ENCODE assay signal across 9 cellular contexts in the genomic region with DNA sequence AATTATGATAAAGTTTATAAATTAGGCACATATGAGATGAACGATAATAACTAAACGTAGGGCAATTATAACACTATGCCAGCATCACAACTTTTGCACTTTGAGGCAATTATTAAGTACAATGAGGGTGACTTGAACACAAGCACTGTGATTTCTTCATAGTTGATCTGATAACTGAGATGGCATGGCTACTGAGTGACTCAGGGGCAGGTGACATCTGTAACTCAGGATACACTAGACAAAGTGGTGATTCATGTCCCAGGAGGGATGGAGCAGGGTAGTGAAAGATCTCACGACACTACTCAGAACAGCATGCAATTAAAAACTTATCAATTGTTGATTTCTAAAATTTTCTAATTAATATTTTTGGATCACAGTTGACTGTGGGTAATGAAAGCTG.
DNase-seq lines count a peak whose midpoint lies in the region; ATAC-seq and TF ChIP-seq lines count a peak whose summit lies in the region.
"Had no signal": no experiment of that assay in that cellular context is flagged by ENCODE, and none has a peak within 500 bp of the region (broad histone marks: within the 10 kb centered on the region; RNA-seq: fewer than 3 reads in every experiment).

No MANE protein-coding gene starts in this region.

- peak; percentile 21 for DNase-seq in stimulated activated CD4-positive, alpha-beta T cell treated with anti-CD3 and anti-CD28 coated beads, Interleukin-15, amount 100 ng/mL, for 24 hours
- DNase-seq in stimulated activated CD4-positive, alpha-beta T cell treated with anti-CD3 and anti-CD28 coated beads, Interleukin-2, amount 100 ng/mL, for 48 hours: no peak
- DNase-seq in RPMI7951 (ENCODE audit: low read depth) (peak; percentile 67), fibroblast of villous mesenchyme (ENCODE audit: low read depth) (peak; percentile 21), stromal cell of bone marrow (ENCODE audit: low read depth) (peak; percentile 27), NCI-H1417 treated with DMSO at 0.1 percent for 48 hours (lab: John Stamatoyannopoulos, UW) (no peak), NCI-H2227 treated with DMSO at 0.1 percent for 48 hours (lab: John Stamatoyannopoulos, UW) (no peak)
- DNase-seq: MM.1S had no signal

- no peak overlapping the region for H3K4me3 ChIP-seq in fibroblast of villous mesenchyme (ENCODE audit: low read depth, low read length)

- no peak for ATAC-seq in GM18868 (IDR thresholded peaks at IDR 0.05; ENCODE audit: unreplicated experiment)

- no peak for TF ChIP-seq CTCF in fibroblast of villous mesenchyme (IDR thresholded peaks at IDR 0.05; ENCODE audit: insufficient read depth, low read depth, low read length)

Comparison
In these comparisons a context has a peak if more than half of its experiments do, and no peak if none do; other contexts are left out.
1. DNase-seq: peak in stimulated activated CD4-positive, alpha-beta T cell treated with anti-CD3 and anti-CD28 coated beads, Interleukin-15, amount 100 ng/mL, for 24 hours (single experiment), RPMI7951 (single experiment), fibroblast of villous mesenchyme (single experiment) and stromal cell of bone marrow (single experiment); none in stimulated activated CD4-positive, alpha-beta T cell treated with anti-CD3 and anti-CD28 coated beads, Interleukin-2, amount 100 ng/mL, for 48 hours (0 of 2), NCI-H1417 treated with DMSO at 0.1 percent for 48 hours (single experiment) and NCI-H2227 treated with DMSO at 0.1 percent for 48 hours (single experiment).